Comparison of ENCODE assay signal across 4 cellular contexts in genomic region chr10:108378779-108379178, GRCh38.
A peak's percentile ranks its signal among the peaks of the same experiment; 100 is the strongest.
TF ChIP-seq lines count a peak whose summit lies in the region.

No MANE protein-coding gene starts in this region.

TF ChIP-seq in HepG2, 621 proteins besides CTCF, POLR2A, EP300 and RAD21:
- TF ChIP-seq MAFF (IDR thresholded peaks at IDR 0.05; ENCODE audit: low read depth, low read length) (peak; percentile 79), NFIC (IDR thresholded peaks at IDR 0.05; ENCODE audit: low read length) (no peak), MAFK (conservative IDR thresholded peaks at IDR 0.05 in 1 of 2, IDR thresholded peaks at IDR 0.05 in 1 of 2; ENCODE audit: low read length in 2 of 2) (peak; percentile 78 to 84; a peak in 3 of 4 replicates)
TF ChIP-seq in HepG2: peak in this region for 2.

TF ChIP-seq in A549, 52 proteins besides CTCF, POLR2A, EP300 and RAD21:
- TF ChIP-seq BHLHE40 (IDR thresholded peaks at IDR 0.05; ENCODE audit: low read depth, low read length) (no peak), ESRRA (IDR thresholded peaks at IDR 0.05; ENCODE audit: borderline replicate concordance, low read length) (no peak), POLR2AphosphoS2 (conservative IDR thresholded peaks at IDR 0.05; ENCODE audit: low read length) (no peak), FOXS1 (CRISPR knock-in tag; IDR thresholded peaks at IDR 0.05) (no peak), BCL3 (IDR thresholded peaks at IDR 0.05) (no peak), HMGXB4 (CRISPR knock-in tag; IDR thresholded peaks at IDR 0.05; ENCODE audit: borderline replicate concordance) (no peak), KDM1A (IDR thresholded peaks at IDR 0.05; ENCODE audit: low read depth) (no peak), MAFK (IDR thresholded peaks at IDR 0.05; ENCODE audit: partially characterized antibody) (peak; percentile 63), RFX5 (IDR thresholded peaks at IDR 0.05) (no peak)

TF ChIP-seq in IMR-90, 13 proteins besides CTCF, POLR2A, EP300 and RAD21:
- TF ChIP-seq MAFK (IDR thresholded peaks at IDR 0.05; ENCODE audit: low read depth, low read length) = peak; percentile 79
- TF ChIP-seq USF2 (IDR thresholded peaks at IDR 0.05; ENCODE audit: low read depth, low read length) = no peak
TF ChIP-seq in IMR-90: peak in this region for 1.

TF ChIP-seq in K562, 482 proteins besides CTCF, POLR2A, EP300 and RAD21:
- TF ChIP-seq EHMT2 (IDR thresholded peaks at IDR 0.05) (no peak), MAFF (IDR thresholded peaks at IDR 0.05; ENCODE audit: low read length) (0 out of 2 replicates have a peak, but pooled peaks have one; percentile 26), C11orf30 (IDR thresholded peaks at IDR 0.05; ENCODE audit: low read depth) (peak; percentile 11; the same call in 1 of the 2 replicates), CHD7 (IDR thresholded peaks at IDR 0.05; ENCODE audit: low read depth, low read length) (no peak), ZNF384 (IDR thresholded peaks at IDR 0.05; ENCODE audit: low read depth, low read length) (no peak), ZNF316 (IDR thresholded peaks at IDR 0.05) (peak; percentile 59; the same call in 1 of the 2 replicates)
TF ChIP-seq in K562: peak in this region for 3.
